8 cellular contexts compared by ENCODE assay signal in genomic region chr2:189763908-189764661, GRCh38. TPM values are rescaled to one million over a fixed set of nuclear protein-coding genes. Genes with fewer than 3 reads are reported as not detected.
DNase-seq lines count a peak whose midpoint lies in the region; ATAC-seq lines count a peak whose summit lies in the region.

No MANE protein-coding gene starts in this region.

- no peaks in the 10 kb centered on the region for H3K9me3 Mint-ChIP-seq in stimulated activated naive CD8-positive, alpha-beta T cell treated with anti-CD3 and anti-CD28 coated beads, Interleukin-15, Interleukin-2, amounts not matched to agents 100 ng/mL and 50 ng/mL, for 24 hours

- no peak overlapping the region for H3K27ac Mint-ChIP-seq in stimulated activated naive CD8-positive, alpha-beta T cell treated with anti-CD3 and anti-CD28 coated beads, Interleukin-15, Interleukin-2, amounts not matched to agents 100 ng/mL and 50 ng/mL, for 24 hours

- peaks cover 14% of the 10 kb centered on the region for H3K4me1 Mint-ChIP-seq in stimulated activated naive CD8-positive, alpha-beta T cell treated with anti-CD3 and anti-CD28 coated beads, Interleukin-15, Interleukin-2, amounts not matched to agents 100 ng/mL and 50 ng/mL, for 24 hours (ENCODE audit: low read depth)

- peaks cover 27% of the 10 kb centered on the region for H3K36me3 Mint-ChIP-seq in stimulated activated naive CD8-positive, alpha-beta T cell treated with anti-CD3 and anti-CD28 coated beads, Interleukin-15, Interleukin-2, amounts not matched to agents 100 ng/mL and 50 ng/mL, for 24 hours (ENCODE audit: low read depth)

- H3K27me3 Mint-ChIP-seq in stimulated activated naive CD8-positive, alpha-beta T cell treated with anti-CD3 and anti-CD28 coated beads, Interleukin-15, Interleukin-2, amounts not matched to agents 100 ng/mL and 50 ng/mL, for 24 hours = no peaks in the 10 kb centered on the region

- ATAC-seq in stimulated activated naive CD8-positive, alpha-beta T cell treated with anti-CD3 and anti-CD28 coated beads, Interleukin-15, Interleukin-2, amounts not matched to agents 100 U/mL and 50 U/mL, for 24 hours = no peak

- H3K4me3 Mint-ChIP-seq in stimulated activated naive CD8-positive, alpha-beta T cell treated with anti-CD3 and anti-CD28 coated beads, Interleukin-15, Interleukin-2, amounts not matched to agents 100 ng/mL and 50 ng/mL, for 24 hours = peak overlapping the region; percentile 92

- DNase-seq in stimulated activated naive CD8-positive, alpha-beta T cell treated with anti-CD3 and anti-CD28 coated beads, Interleukin-15, Interleukin-2, amounts not matched to agents 100 U/mL and 50 U/mL, for 24 hours = no peak
- peak; percentile 27 for DNase-seq in RPMI7951 (ENCODE audit: low read depth)
- DNase-seq in fibroblast of peridontal ligament (ENCODE audit: extremely low read depth) = peak; percentile 62
- DNase-seq in SKM-1 (lab: John Stamatoyannopoulos, UW; ENCODE audit: unreplicated experiment) = no peak
- no peak for DNase-seq in DMS79 (lab: John Stamatoyannopoulos, UW)
- no peak for DNase-seq in SHP77 (lab: John Stamatoyannopoulos, UW)
- DNase-seq in hepatic stellate cell (ENCODE audit: low spot score) = no peak

RNA-seq across cellular contexts. Expression of gene OSGEPL1, which starts 1.5 kb away (rescaled TPM):
- 19.7 and 27.6 TPM in 2 replicates for total RNA-seq in RPMI7951 (2014; rRNA removed; shearing (Covaris generic))

RNA-seq across cellular contexts. Expression of gene ORMDL1, which starts 20.1 kb away (rescaled TPM):
- 75.7 and 84.3 TPM in 2 replicates for total RNA-seq in RPMI7951 (2014; rRNA removed; shearing (Covaris generic))

RNA-seq across cellular contexts. Expression of gene PMS1, which starts 20.2 kb away (rescaled TPM):
- total RNA-seq in RPMI7951 (2014; rRNA removed; shearing (Covaris generic)) = 27.3 and 30.3 TPM in 2 replicates

Comparison
In these comparisons a context has a peak if more than half of its experiments do, and no peak if none do; other contexts are left out.
1. DNase-seq: peak in RPMI7951 (single experiment) and fibroblast of peridontal ligament (single experiment); none in stimulated activated naive CD8-positive, alpha-beta T cell treated with anti-CD3 and anti-CD28 coated beads, Interleukin-15, Interleukin-2, amounts not matched to agents 100 U/mL and 50 U/mL, for 24 hours (single experiment), SKM-1 (single experiment), DMS79 (single experiment), SHP77 (0 of 2) and hepatic stellate cell (single experiment).